22 cellular contexts compared by ENCODE assay signal in genomic region chr12:109831929-109832328, GRCh38. TPM values are rescaled to one million over a fixed set of nuclear protein-coding genes. Genes with fewer than 3 reads are reported as not detected.
"Had no signal": no experiment of that assay in that cellular context is flagged by ENCODE, and none has a peak within 500 bp of the region (broad histone marks: within the 10 kb centered on the region; RNA-seq: fewer than 3 reads in every experiment).

No MANE protein-coding gene starts in this region.

- H3K27ac ChIP-seq: gastrocnemius medialis, heart left ventricle, psoas muscle had no signal

- H3K36me3 ChIP-seq: gastrocnemius medialis, heart left ventricle had no signal

- H3K9me3 Mint-ChIP-seq: activated CD4-positive, alpha-beta T cell treated with anti-CD3 and anti-CD28 coated beads, Interleukin-2, amount 10 ng/mL, durations not matched to agents 24 days and 14 days; activated CD8-positive, alpha-beta T cell treated with anti-CD3 and anti-CD28 coated beads for 36 hours; activated naive CD8-positive, alpha-beta T cell treated with anti-CD3 and anti-CD28 coated beads for 36 hours; activated T-helper 17 cell treated with anti-CD3 and anti-CD28 coated beads, Interleukin-2, amount 50 U/mL, for 72 hours; immature natural killer cell; natural killer cell treated with Interleukin-12 subunit alpha and Interleukin-12 subunit beta and Interleukin-15 and Interleukin-18, amount 100 ng/mL, for 72 hours; stimulated activated naive CD8-positive, alpha-beta T cell treated with anti-CD3 and anti-CD28 coated beads, Interleukin-15, amount 100 ng/mL, for 72 hours; T-cell had no signal

- DNase-seq: activated CD4-positive, alpha-beta T cell treated with anti-CD3 and anti-CD28 coated beads, Interleukin-2, amount 10 ng/mL, durations not matched to agents 24 days and 14 days; activated CD4-positive, CD25-positive, alpha-beta regulatory T cell; activated CD8-positive, alpha-beta T cell treated with anti-CD3 and anti-CD28 coated beads for 36 hours; activated naive CD4-positive, alpha-beta T cell; activated naive CD8-positive, alpha-beta T cell treated with anti-CD3 and anti-CD28 coated beads for 36 hours; activated T-cell treated with anti-CD3 and anti-CD28 coated beads, Interleukin-2, amount 50 U/mL, for 1 hour; amygdala; central memory CD4-positive, alpha-beta T cell; erythroblast; gastrocnemius medialis; immature natural killer cell; psoas muscle; right cardiac atrium; small intestine; stimulated activated CD4-positive, alpha-beta T cell treated with anti-CD3 and anti-CD28 coated beads, Interleukin-15, amount 100 ng/mL, for 24 hours; stimulated activated CD4-positive, alpha-beta T cell treated with anti-CD3 and anti-CD28 coated beads, Interleukin-4, amount 100 ng/mL, for 1 hour; stimulated activated naive CD8-positive, alpha-beta T cell treated with anti-CD3 and anti-CD28 coated beads, Interleukin-15, amount 100 ng/mL, for 72 hours; T-cell; trophoblast cell had no signal

- ATAC-seq: activated CD8-positive, alpha-beta T cell treated with anti-CD3 and anti-CD28 coated beads for 36 hours; activated T-helper 17 cell treated with anti-CD3 and anti-CD28 coated beads, Interleukin-2, amount 50 U/mL, for 72 hours; gastrocnemius medialis; heart left ventricle; natural killer cell treated with Interleukin-12 subunit alpha and Interleukin-12 subunit beta and Interleukin-15 and Interleukin-18, amount 100 ng/mL, for 72 hours; psoas muscle; right cardiac atrium; stimulated activated naive CD8-positive, alpha-beta T cell treated with anti-CD3 and anti-CD28 coated beads, Interleukin-15, amount 100 ng/mL, for 72 hours; T-cell had no signal

- H3K4me3 ChIP-seq: gastrocnemius medialis, psoas muscle had no signal

- H3K4me1 Mint-ChIP-seq: immature natural killer cell; stimulated activated naive CD8-positive, alpha-beta T cell treated with anti-CD3 and anti-CD28 coated beads, Interleukin-15, amount 100 ng/mL, for 72 hours had no signal

- H3K9me3 ChIP-seq: gastrocnemius medialis, heart left ventricle, psoas muscle had no signal

- H3K4me1 ChIP-seq: gastrocnemius medialis, psoas muscle had no signal

- H3K4me3 Mint-ChIP-seq: activated CD4-positive, alpha-beta T cell treated with anti-CD3 and anti-CD28 coated beads, Interleukin-2, amount 10 ng/mL, durations not matched to agents 24 days and 14 days; activated CD8-positive, alpha-beta T cell treated with anti-CD3 and anti-CD28 coated beads for 36 hours; activated naive CD8-positive, alpha-beta T cell treated with anti-CD3 and anti-CD28 coated beads for 36 hours; activated T-helper 17 cell treated with anti-CD3 and anti-CD28 coated beads, Interleukin-2, amount 50 U/mL, for 72 hours; immature natural killer cell; natural killer cell treated with Interleukin-12 subunit alpha and Interleukin-12 subunit beta and Interleukin-15 and Interleukin-18, amount 100 ng/mL, for 72 hours; stimulated activated naive CD8-positive, alpha-beta T cell treated with anti-CD3 and anti-CD28 coated beads, Interleukin-15, amount 100 ng/mL, for 72 hours; T-cell had no signal

- H3K27ac Mint-ChIP-seq: activated CD4-positive, alpha-beta T cell treated with anti-CD3 and anti-CD28 coated beads, Interleukin-2, amount 10 ng/mL, durations not matched to agents 24 days and 14 days; activated CD8-positive, alpha-beta T cell treated with anti-CD3 and anti-CD28 coated beads for 36 hours; activated naive CD8-positive, alpha-beta T cell treated with anti-CD3 and anti-CD28 coated beads for 36 hours; activated T-helper 17 cell treated with anti-CD3 and anti-CD28 coated beads, Interleukin-2, amount 50 U/mL, for 72 hours; immature natural killer cell; natural killer cell treated with Interleukin-12 subunit alpha and Interleukin-12 subunit beta and Interleukin-15 and Interleukin-18, amount 100 ng/mL, for 72 hours; stimulated activated naive CD8-positive, alpha-beta T cell treated with anti-CD3 and anti-CD28 coated beads, Interleukin-15, amount 100 ng/mL, for 72 hours; T-cell had no signal

- H3K36me3 Mint-ChIP-seq: activated naive CD8-positive, alpha-beta T cell treated with anti-CD3 and anti-CD28 coated beads for 36 hours; immature natural killer cell; T-cell had no signal

RNA-seq across cellular contexts. Expression of gene TRPV4, which starts 1.3 kb away (rescaled TPM):
- total RNA-seq: activated CD4-positive, alpha-beta T cell treated with anti-CD3 and anti-CD28 coated beads, Interleukin-2, amount 10 ng/mL, durations not matched to agents 24 days and 14 days; activated CD8-positive, alpha-beta T cell treated with anti-CD3 and anti-CD28 coated beads for 36 hours; activated naive CD8-positive, alpha-beta T cell treated with anti-CD3 and anti-CD28 coated beads for 36 hours; activated T-helper 17 cell treated with anti-CD3 and anti-CD28 coated beads, Interleukin-2, amount 50 U/mL, for 72 hours; gastrocnemius medialis; natural killer cell treated with Interleukin-12 subunit alpha and Interleukin-12 subunit beta and Interleukin-15 and Interleukin-18, amount 100 ng/mL, for 72 hours; T-cell had no signal
- polyA plus RNA-seq: immature natural killer cell had no signal
